8 cellular contexts compared by ENCODE assay signal in genomic region chr19:48325265-48325910, GRCh38. TPM values are rescaled to one million over a fixed set of nuclear protein-coding genes. Genes with fewer than 3 reads are reported as not detected.
DNase-seq lines count a peak whose midpoint lies in the region; ATAC-seq and TF ChIP-seq lines count a peak whose summit lies in the region.

A gene with protein sequence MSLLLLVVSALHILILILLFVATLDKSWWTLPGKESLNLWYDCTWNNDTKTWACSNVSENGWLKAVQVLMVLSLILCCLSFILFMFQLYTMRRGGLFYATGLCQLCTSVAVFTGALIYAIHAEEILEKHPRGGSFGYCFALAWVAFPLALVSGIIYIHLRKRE (plus strand): TSS chr19:48325552. CDS start chr19:48326845, 1,293 bp downstream.

- H3K4me1 ChIP-seq in foreskin keratinocyte (peaks cover 6% of the 10 kb centered on the region), thyroid gland (peaks cover 20 to 53% of the 10 kb centered on the region in 2 donors)

- WGBS in thyroid gland, 2 donors = 3 to 5% methylated on average over 22 of the region's 22 CpGs

- ATAC-seq in foreskin keratinocyte (peak; percentile 30), HG03139 (IDR thresholded peaks at IDR 0.05; ENCODE audit: unreplicated experiment) (no peak)

- H3K27me3 ChIP-seq in foreskin keratinocyte (no peaks in the 10 kb centered on the region), thyroid gland (no peaks in the 10 kb centered on the region)

- H3K36me3 ChIP-seq in thyroid gland = no peaks in the 10 kb centered on the region

- H3K4me3 Mint-ChIP-seq in osteocyte (ENCODE audit: unreplicated experiment) = peak within 1 kb of the TSS; percentile 85

- DNase-seq in 8988T = peak; percentile 81
- peak; percentile 75 for DNase-seq in GM20000 (ENCODE audit: low spot score)
- peak; percentile 71 for DNase-seq in SIG-M5 (lab: John Stamatoyannopoulos, UW)
- DNase-seq in activated effector memory CD4-positive, alpha-beta T cell treated with Interleukin-2 at 50 U/mL for 16 hours = peak; percentile 86
- peak; percentile 45 to 77 for DNase-seq in foreskin keratinocyte
- peak; percentile 95 for DNase-seq in osteocyte (ENCODE audit: extremely low spot score, unreplicated experiment)
- DNase-seq in thyroid gland = peak; percentile 77 to 81

- peak within 1 kb of the TSS; percentile 98 for H3K27ac ChIP-seq in foreskin keratinocyte
- H3K27ac ChIP-seq in thyroid gland = peak within 1 kb of the TSS; percentile 68 to 87 (median 72)

- intact Hi-C loops in thyroid gland (cut with DNase I) = no loop called here

- H3K4me1 Mint-ChIP-seq in osteocyte (ENCODE audit: unreplicated experiment) = peaks cover 80% of the 10 kb centered on the region

- TF ChIP-seq CTCF in GM20000 (IDR thresholded peaks at IDR 0.05; ENCODE audit: extremely low read depth, missing control alignments) (no peak), foreskin keratinocyte (conservative IDR thresholded peaks at IDR 0.05) (no peak), osteocyte (IDR thresholded peaks at IDR 0.05) (no peak), thyroid gland (IDR thresholded peaks at IDR 0.05) (no peak)

- no peaks in the 10 kb centered on the region for H3K9me3 Mint-ChIP-seq in osteocyte (ENCODE audit: unreplicated experiment)

- peaks cover 6% of the 10 kb centered on the region for H3K36me3 Mint-ChIP-seq in osteocyte (ENCODE audit: unreplicated experiment)

- TF ChIP-seq POLR2A in thyroid gland (IDR thresholded peaks at IDR 0.05) = peak in 1 of 2 donors; percentile 51

- H3K27ac Mint-ChIP-seq in osteocyte (ENCODE audit: unreplicated experiment) = peak within 1 kb of the TSS; percentile 99

- H3K4me3 ChIP-seq in thyroid gland (replicated peaks in 1 of 3) = peak within 1 kb of the TSS in 2 of 3 donors; percentile 22 to 28

- H3K9me3 ChIP-seq in thyroid gland = no peaks in the 10 kb centered on the region

- H3K27me3 Mint-ChIP-seq in osteocyte (ENCODE audit: unreplicated experiment) = no peaks in the 10 kb centered on the region

RNA-seq across cellular contexts. Expression of the gene that starts here (rescaled TPM):
- total RNA-seq in foreskin keratinocyte (191 and 218 TPM in 2 replicates), osteocyte (201 and 212 TPM in 2 replicates), thyroid gland (10 to 100 TPM; 14.0 to 19.3 (median 14.9) TPM)
- polyA plus RNA-seq in foreskin keratinocyte = 337 and 424 TPM in 2 replicates
